ENCODE assay signal across 23 cellular contexts in genomic region chr18:58255701-58256311, GRCh38.
DNase-seq lines count a peak whose midpoint lies in the region; ATAC-seq, FAIRE-seq and TF ChIP-seq lines count a peak whose summit lies in the region.
"Had no signal": no experiment of that assay in that cellular context is flagged by ENCODE, and none has a peak within 500 bp of the region (broad histone marks: within the 10 kb centered on the region; RNA-seq: fewer than 3 reads in every experiment).

No MANE protein-coding gene starts in this region.

- H3K9me3 Mint-ChIP-seq in stimulated activated naive CD8-positive, alpha-beta T cell treated with anti-CD3 and anti-CD28 coated beads, Interleukin-15, amount 100 ng/mL, for 72 hours: no peaks in the 10 kb centered on the region
- H3K9me3 Mint-ChIP-seq in progenitor cell of endocrine pancreas (ENCODE audit: low read depth): no peaks in the 10 kb centered on the region
- H3K9me3 Mint-ChIP-seq in activated CD4-positive, alpha-beta T cell treated with anti-CD3 and anti-CD28 coated beads, Interleukin-2, amount 10 ng/mL, durations not matched to agents 7 days and 5 days: no peaks in the 10 kb centered on the region
- H3K9me3 Mint-ChIP-seq: activated T-helper 2 cell treated with anti-CD3 and anti-CD28 coated beads, Interferon-gamma antibody, Interleukin-2, Interleukin-4, amounts not matched to agents 10 μg/mL and 5 μg/mL and 100 μg/mL, durations not matched to agents 14 hours and 24 hours and 36 hours had no signal

- intact Hi-C loops in kidney (cut with DNase I): no loop called here

- POLR2A ChIA-PET in activated CD4-positive, alpha-beta T cell treated with anti-CD3 and anti-CD28 coated beads, Interleukin-2, amount 10 ng/mL, durations not matched to agents 7 days and 5 days (lab: Charles Lee): no interaction called here

- no peaks in the 10 kb centered on the region for H3K4me1 Mint-ChIP-seq in stimulated activated naive CD8-positive, alpha-beta T cell treated with anti-CD3 and anti-CD28 coated beads, Interleukin-15, amount 100 ng/mL, for 72 hours
- H3K4me1 Mint-ChIP-seq in progenitor cell of endocrine pancreas (ENCODE audit: low read depth): peaks cover 10% of the 10 kb centered on the region
- no peaks in the 10 kb centered on the region for H3K4me1 Mint-ChIP-seq in activated CD4-positive, alpha-beta T cell treated with anti-CD3 and anti-CD28 coated beads, Interleukin-2, amount 10 ng/mL, durations not matched to agents 7 days and 5 days

- no peak for FAIRE-seq in kidney (lab: Jason Lieb, UNC)
- FAIRE-seq: GM12878, HTR-8/SVneo, TTC549 had no signal

- H3K27me3 Mint-ChIP-seq in stimulated activated naive CD8-positive, alpha-beta T cell treated with anti-CD3 and anti-CD28 coated beads, Interleukin-15, amount 100 ng/mL, for 72 hours: no peaks in the 10 kb centered on the region
- H3K27me3 Mint-ChIP-seq in progenitor cell of endocrine pancreas: no peaks in the 10 kb centered on the region
- H3K27me3 Mint-ChIP-seq in activated CD4-positive, alpha-beta T cell treated with anti-CD3 and anti-CD28 coated beads, Interleukin-2, amount 10 ng/mL, durations not matched to agents 7 days and 5 days: no peaks in the 10 kb centered on the region
- H3K27me3 Mint-ChIP-seq: naive B cell had no signal

- H3K4me1 ChIP-seq in right atrium auricular region: peaks cover 0 to 9% of the 10 kb centered on the region in 2 donors
- peaks cover 11 to 34% of the 10 kb centered on the region in 2 donors for H3K4me1 ChIP-seq in kidney (ENCODE audit: control insufficient read depth in 1 of 2, insufficient read depth in 1 of 2, low read depth in 1 of 2, low read length in 2 of 2)
- H3K4me1 ChIP-seq: breast epithelium had no signal

- H3K36me3 Mint-ChIP-seq in progenitor cell of endocrine pancreas (ENCODE audit: insufficient read depth): peaks cover 21% of the 10 kb centered on the region
- no peaks in the 10 kb centered on the region for H3K36me3 Mint-ChIP-seq in activated CD4-positive, alpha-beta T cell treated with anti-CD3 and anti-CD28 coated beads, Interleukin-2, amount 10 ng/mL, durations not matched to agents 7 days and 5 days (ENCODE audit: low read depth)
- H3K36me3 Mint-ChIP-seq: naive B cell had no signal

- no peak for TF ChIP-seq CTCF in right atrium auricular region (IDR thresholded peaks at IDR 0.05)
- TF ChIP-seq CTCF in progenitor cell of endocrine pancreas (IDR thresholded peaks at IDR 0.05; ENCODE audit: unreplicated experiment): no peak
- TF ChIP-seq CTCF in kidney (IDR thresholded peaks at IDR 0.05; ENCODE audit: borderline replicate concordance, extremely low read depth, insufficient read depth): no peak
- TF ChIP-seq CTCF in GM20000 (IDR thresholded peaks at IDR 0.05; ENCODE audit: extremely low read depth, missing control alignments): no peak

- H3K4me3 Mint-ChIP-seq in stimulated activated naive CD8-positive, alpha-beta T cell treated with anti-CD3 and anti-CD28 coated beads, Interleukin-15, amount 100 ng/mL, for 72 hours: no peak overlapping the region
- no peak overlapping the region for H3K4me3 Mint-ChIP-seq in progenitor cell of endocrine pancreas (ENCODE audit: low read depth)
- no peak overlapping the region for H3K4me3 Mint-ChIP-seq in activated CD4-positive, alpha-beta T cell treated with anti-CD3 and anti-CD28 coated beads, Interleukin-2, amount 10 ng/mL, durations not matched to agents 7 days and 5 days

- CTCF ChIA-PET in activated CD4-positive, alpha-beta T cell treated with anti-CD3 and anti-CD28 coated beads, Interleukin-2, amount 10 ng/mL, durations not matched to agents 7 days and 5 days (lab: Charles Lee): no interaction called here

- peak overlapping the region; percentile 79 to 93 for H3K27ac ChIP-seq in right atrium auricular region
- no peak overlapping the region for H3K27ac ChIP-seq in kidney (ENCODE audit: low read depth in 2 of 2, low read length in 2 of 2)
- H3K27ac ChIP-seq: breast epithelium, parathyroid adenoma had no signal

- H3K9me3 ChIP-seq in right atrium auricular region (no peaks in the 10 kb centered on the region), kidney (ENCODE audit: control insufficient read depth in 1 of 2, low read length in 2 of 2) (no peaks in the 10 kb centered on the region)
- H3K9me3 ChIP-seq: breast epithelium had no signal

- no peak overlapping the region for H3K27ac Mint-ChIP-seq in stimulated activated naive CD8-positive, alpha-beta T cell treated with anti-CD3 and anti-CD28 coated beads, Interleukin-15, amount 100 ng/mL, for 72 hours
- H3K27ac Mint-ChIP-seq in progenitor cell of endocrine pancreas: peak overlapping the region; percentile 64
- H3K27ac Mint-ChIP-seq in activated CD4-positive, alpha-beta T cell treated with anti-CD3 and anti-CD28 coated beads, Interleukin-2, amount 10 ng/mL, durations not matched to agents 7 days and 5 days: no peak overlapping the region
- H3K27ac Mint-ChIP-seq: activated T-helper 2 cell treated with anti-CD3 and anti-CD28 coated beads, Interferon-gamma antibody, Interleukin-2, Interleukin-4, amounts not matched to agents 10 μg/mL and 5 μg/mL and 100 μg/mL, durations not matched to agents 14 hours and 24 hours and 36 hours had no signal

- H3K9ac ChIP-seq in kidney (ENCODE audit: low read length in 2 of 2): no peak overlapping the region
- H3K9ac ChIP-seq: parathyroid adenoma had no signal

- H3K36me3 ChIP-seq in right atrium auricular region (no peaks in the 10 kb centered on the region), kidney (ENCODE audit: control insufficient read depth in 1 of 2, insufficient read depth in 2 of 2, low read length in 2 of 2) (peaks cover 3 to 17% of the 10 kb centered on the region in 2 donors)

- no peaks in the 10 kb centered on the region for H3K27me3 ChIP-seq in right atrium auricular region
- H3K27me3 ChIP-seq: breast epithelium had no signal

- peak overlapping the region; percentile 42 to 46 for H3K4me3 ChIP-seq in right atrium auricular region
- H3K4me3 ChIP-seq in kidney (ENCODE audit: low read length in 2 of 2): no peak overlapping the region
- H3K4me3 ChIP-seq: breast epithelium, GM12878, smooth muscle cell had no signal

- DNase-seq in stimulated activated naive CD8-positive, alpha-beta T cell treated with anti-CD3 and anti-CD28 coated beads, Interleukin-15, amount 100 ng/mL, for 72 hours: no peak
- DNase-seq in stimulated activated naive CD8-positive, alpha-beta T cell treated with anti-CD3 and anti-CD28 coated beads, Interleukin-15, Interleukin-2, amounts not matched to agents 100 U/mL and 50 U/mL, for 24 hours: no peak
- DNase-seq in right atrium auricular region (ENCODE audit: low spot score) (no peak), progenitor cell of endocrine pancreas (ENCODE audit: low spot score, unreplicated experiment) (no peak), occipital lobe (lab: John Stamatoyannopoulos, UW) (no peak), kidney (no peak), GM20000 (ENCODE audit: low spot score) (no peak)
- DNase-seq in activated CD4-positive, alpha-beta T cell treated with anti-CD3 and anti-CD28 coated beads, Interleukin-2, amount 10 ng/mL, durations not matched to agents 7 days and 5 days: no peak
- DNase-seq: activated CD4-positive, alpha-beta T cell treated with anti-CD3 and anti-CD28 coated beads for 4 hours; HCEC 1CT; naive B cell; NCI-H1105 treated with DMSO at 0.1 percent for 48 hours; NCI-H2081 treated with DMSO at 0.1 percent for 48 hours; NCI-H524; RPMI8226; stimulated activated CD4-positive, alpha-beta T cell treated with anti-CD3 and anti-CD28 coated beads, Interleukin-2, amount 100 ng/mL, for 48 hours had no signal

- ATAC-seq in stimulated activated naive CD8-positive, alpha-beta T cell treated with anti-CD3 and anti-CD28 coated beads, Interleukin-15, amount 100 ng/mL, for 72 hours: peak; percentile 82
- ATAC-seq in stimulated activated naive CD8-positive, alpha-beta T cell treated with anti-CD3 and anti-CD28 coated beads, Interleukin-15, Interleukin-2, amounts not matched to agents 100 U/mL and 50 U/mL, for 24 hours: no peak
- ATAC-seq: GM12878 had no signal

Comparison
In these comparisons a context has a peak if more than half of its experiments do, and no peak if none do; other contexts are left out.
1. H3K27ac ChIP-seq: peak in right atrium auricular region (2 of 2); none in kidney (0 of 2).
2. H3K4me3 ChIP-seq: peak in right atrium auricular region (2 of 2); none in kidney (0 of 2).